Comparison of ENCODE assay signal across 8 cellular contexts in the genomic region with DNA sequence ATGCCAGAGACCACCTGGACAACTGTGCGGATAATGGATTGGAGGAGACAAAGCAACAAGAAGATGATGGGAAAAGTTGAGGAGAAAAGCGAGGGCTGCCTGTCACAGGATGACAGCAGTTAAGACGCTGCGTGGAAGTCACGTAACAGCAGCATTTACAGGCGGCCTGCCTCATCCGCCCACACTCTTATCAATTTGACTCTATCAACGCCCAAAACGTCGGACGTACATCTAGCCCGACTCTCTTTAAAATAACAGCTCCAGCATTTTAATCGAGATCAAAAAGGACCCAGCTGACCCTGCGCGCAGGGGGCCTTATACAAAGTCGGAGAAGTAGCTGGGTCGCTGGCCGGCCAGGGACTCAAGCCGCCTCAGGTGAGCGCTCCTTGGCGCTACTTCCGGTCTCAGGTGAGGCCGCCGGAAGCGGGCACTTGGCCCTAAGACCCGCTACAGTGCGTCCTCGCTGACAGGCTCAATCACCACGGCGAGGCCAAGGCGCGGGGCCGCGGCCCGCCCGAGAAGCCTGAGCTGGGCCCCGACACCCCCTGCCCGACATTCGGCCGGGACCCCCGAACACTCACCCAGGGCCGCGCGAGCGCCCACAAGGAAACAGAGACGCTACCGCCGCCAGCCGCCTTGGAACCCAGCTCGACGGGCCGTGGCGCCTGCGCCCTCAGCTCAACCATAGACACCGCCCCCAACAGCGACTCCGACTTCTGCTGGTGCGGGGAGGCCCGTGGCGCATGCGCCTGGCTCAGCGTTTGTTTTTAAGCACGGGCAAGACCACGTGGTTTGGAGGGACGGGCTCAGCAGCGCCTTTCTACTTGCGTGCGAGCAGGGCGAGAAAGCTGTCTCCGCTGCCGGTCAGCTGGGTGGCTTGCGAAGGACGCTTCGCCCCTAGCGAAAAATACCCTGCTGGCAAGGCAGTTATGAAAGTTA.
DNase-seq lines count a peak whose midpoint lies in the region; ATAC-seq and TF ChIP-seq lines count a peak whose summit lies in the region.

A gene (minus strand): TSS at position 741 of the 939 bp plus-strand sequence.

- TF ChIP-seq CTCF in astrocyte of the spinal cord (IDR thresholded peaks at IDR 0.05; ENCODE audit: low read depth, low read length) = no peak

- in situ Hi-C loops in astrocyte of the spinal cord (cut with HindIII; ENCODE audit: low sequenced_read_pairs) = no loop called here

- peak within 1 kb of the TSS; percentile 67 for H3K4me3 ChIP-seq in astrocyte of the spinal cord (ENCODE audit: low read depth, low read length)

- peak; percentile 90 to 92 for DNase-seq in NCI-H2081 (lab: John Stamatoyannopoulos, UW)
- DNase-seq in T1000 (lab: John Stamatoyannopoulos, UW) = peak; percentile 94
- DNase-seq in astrocyte of the spinal cord (ENCODE audit: low read depth, low spot score) = peak; percentile 98
- DNase-seq in hippocampal formation (lab: John Stamatoyannopoulos, UW) = peak; percentile 94 to 96
- peak; percentile 96 for DNase-seq in retina
- DNase-seq in OCI-M2 (lab: John Stamatoyannopoulos, UW; ENCODE audit: unreplicated experiment) = no peak

- peak; percentile 76 for ATAC-seq in GM18517 (IDR thresholded peaks at IDR 0.05; ENCODE audit: unreplicated experiment)
- ATAC-seq in HG03039 (IDR thresholded peaks at IDR 0.05; ENCODE audit: unreplicated experiment) = peak; percentile 79
